Comparison of ENCODE assay signal across 20 cellular contexts in genomic region chr1:11125931-11126330, GRCh38.
"Had no signal": no experiment of that assay in that cellular context is flagged by ENCODE, and none has a peak within 500 bp of the region (broad histone marks: within the 10 kb centered on the region; RNA-seq: fewer than 3 reads in every experiment).

No MANE protein-coding gene starts in this region.

- H3K27ac ChIP-seq: RWPE1, SJCRH30 had no signal

- DNase-seq: IMR-90, Karpas-422, KG1, MG63, NCI-H1092, NCI-H1105 treated with DMSO at 0.1 percent for 48 hours, NCI-H1417 treated with DMSO at 0.1 percent for 48 hours, NCI-H146, NCI-H1694 treated with DMSO at 0.1 percent for 48 hours, NCI-H1930, NCI-H2081, NCI-H2107, NCI-H2227 treated with DMSO at 0.1 percent for 48 hours, NCI-H524, NCI-H69, NCI-H774, SHP77, SJCRH30 had no signal

- H3K4me3 ChIP-seq: MG63, SJCRH30 had no signal

- H3K4me1 ChIP-seq: SJCRH30 had no signal

- ATAC-seq: HepG2 had no signal

- H3K9me3 ChIP-seq: MG63, SJCRH30 had no signal

- H3K27me3 ChIP-seq: MG63, SJCRH30 had no signal
